1 cellular context compared by ENCODE assay signal in the genomic region with DNA sequence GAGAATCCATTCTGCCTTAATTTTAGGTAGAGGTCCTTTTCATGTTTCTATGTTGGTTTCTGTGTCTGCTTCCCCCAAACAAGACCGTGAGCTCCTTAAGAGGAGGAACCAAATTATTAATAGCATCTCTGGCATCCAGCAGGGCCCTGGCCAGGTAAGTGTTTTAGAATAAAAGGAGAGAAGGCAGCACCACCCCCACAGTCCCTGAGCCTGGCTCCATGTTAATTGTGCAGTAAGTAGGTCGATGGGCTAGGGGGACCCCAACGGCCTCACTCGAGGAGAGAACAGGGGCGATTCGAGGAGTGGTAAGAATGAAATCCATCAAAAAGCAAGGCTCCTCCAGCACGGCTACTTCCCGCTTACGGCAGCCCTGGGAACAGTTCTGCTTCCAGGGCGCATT.
TF ChIP-seq lines count a peak whose summit lies in the region.

No MANE protein-coding gene starts in this region.

TF ChIP-seq in GM23338, 12 proteins besides CTCF, POLR2A, EP300 and RAD21 (continued from another document):
- TF ChIP-seq, protein P1, sequence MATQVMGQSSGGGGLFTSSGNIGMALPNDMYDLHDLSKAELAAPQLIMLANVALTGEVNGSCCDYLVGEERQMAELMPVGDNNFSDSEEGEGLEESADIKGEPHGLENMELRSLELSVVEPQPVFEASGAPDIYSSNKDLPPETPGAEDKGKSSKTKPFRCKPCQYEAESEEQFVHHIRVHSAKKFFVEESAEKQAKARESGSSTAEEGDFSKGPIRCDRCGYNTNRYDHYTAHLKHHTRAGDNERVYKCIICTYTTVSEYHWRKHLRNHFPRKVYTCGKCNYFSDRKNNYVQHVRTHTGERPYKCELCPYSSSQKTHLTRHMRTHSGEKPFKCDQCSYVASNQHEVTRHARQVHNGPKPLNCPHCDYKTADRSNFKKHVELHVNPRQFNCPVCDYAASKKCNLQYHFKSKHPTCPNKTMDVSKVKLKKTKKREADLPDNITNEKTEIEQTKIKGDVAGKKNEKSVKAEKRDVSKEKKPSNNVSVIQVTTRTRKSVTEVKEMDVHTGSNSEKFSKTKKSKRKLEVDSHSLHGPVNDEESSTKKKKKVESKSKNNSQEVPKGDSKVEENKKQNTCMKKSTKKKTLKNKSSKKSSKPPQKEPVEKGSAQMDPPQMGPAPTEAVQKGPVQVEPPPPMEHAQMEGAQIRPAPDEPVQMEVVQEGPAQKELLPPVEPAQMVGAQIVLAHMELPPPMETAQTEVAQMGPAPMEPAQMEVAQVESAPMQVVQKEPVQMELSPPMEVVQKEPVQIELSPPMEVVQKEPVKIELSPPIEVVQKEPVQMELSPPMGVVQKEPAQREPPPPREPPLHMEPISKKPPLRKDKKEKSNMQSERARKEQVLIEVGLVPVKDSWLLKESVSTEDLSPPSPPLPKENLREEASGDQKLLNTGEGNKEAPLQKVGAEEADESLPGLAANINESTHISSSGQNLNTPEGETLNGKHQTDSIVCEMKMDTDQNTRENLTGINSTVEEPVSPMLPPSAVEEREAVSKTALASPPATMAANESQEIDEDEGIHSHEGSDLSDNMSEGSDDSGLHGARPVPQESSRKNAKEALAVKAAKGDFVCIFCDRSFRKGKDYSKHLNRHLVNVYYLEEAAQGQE (IDR thresholded peaks at IDR 0.05; ENCODE audit: unreplicated experiment) = no peak
- TF ChIP-seq, protein P2, sequence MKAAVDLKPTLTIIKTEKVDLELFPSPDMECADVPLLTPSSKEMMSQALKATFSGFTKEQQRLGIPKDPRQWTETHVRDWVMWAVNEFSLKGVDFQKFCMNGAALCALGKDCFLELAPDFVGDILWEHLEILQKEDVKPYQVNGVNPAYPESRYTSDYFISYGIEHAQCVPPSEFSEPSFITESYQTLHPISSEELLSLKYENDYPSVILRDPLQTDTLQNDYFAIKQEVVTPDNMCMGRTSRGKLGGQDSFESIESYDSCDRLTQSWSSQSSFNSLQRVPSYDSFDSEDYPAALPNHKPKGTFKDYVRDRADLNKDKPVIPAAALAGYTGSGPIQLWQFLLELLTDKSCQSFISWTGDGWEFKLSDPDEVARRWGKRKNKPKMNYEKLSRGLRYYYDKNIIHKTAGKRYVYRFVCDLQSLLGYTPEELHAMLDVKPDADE (IDR thresholded peaks at IDR 0.05) = no peak
- TF ChIP-seq ZNF331 (CRISPR knock-in tag; IDR thresholded peaks at IDR 0.05; ENCODE audit: low read depth) = no peak
- no peak for TF ChIP-seq NANOG (IDR thresholded peaks at IDR 0.05; ENCODE audit: borderline replicate concordance)
- TF ChIP-seq POLR2AphosphoS5 (IDR thresholded peaks at IDR 0.05; ENCODE audit: low read depth) = no peak
- no peak for TF ChIP-seq CREB1 (CRISPR knock-in tag; IDR thresholded peaks at IDR 0.05; ENCODE audit: low read depth)
- no peak for TF ChIP-seq EZH2phosphoT487 (IDR thresholded peaks at IDR 0.05; ENCODE audit: unreplicated experiment)
